9 cellular contexts compared by ENCODE assay signal in the genomic region with DNA sequence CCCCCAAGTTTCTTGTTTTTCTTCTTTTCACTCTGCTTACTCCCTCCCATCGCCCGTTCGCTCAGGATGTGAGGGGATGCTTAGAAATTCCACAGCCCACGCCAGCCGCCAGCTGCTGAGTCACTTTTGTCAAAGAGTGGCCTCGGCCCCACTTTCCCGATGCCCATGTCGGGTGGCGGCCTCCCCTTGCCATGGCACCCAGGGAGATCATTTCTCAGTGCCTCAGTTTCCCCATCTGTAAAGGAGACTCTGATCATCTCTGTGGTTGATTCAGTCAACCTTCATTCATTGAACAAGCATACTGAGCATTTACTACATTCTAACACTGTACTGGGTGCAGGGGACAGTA. TPM values are rescaled to one million over a fixed set of nuclear protein-coding genes. Genes with fewer than 3 reads are reported as not detected.
DNase-seq lines count a peak whose midpoint lies in the region; ATAC-seq, FAIRE-seq and TF ChIP-seq lines count a peak whose summit lies in the region.
"Had no signal": no experiment of that assay in that cellular context is flagged by ENCODE, and none has a peak within 500 bp of the region (broad histone marks: within the 10 kb centered on the region; RNA-seq: fewer than 3 reads in every experiment).

No MANE protein-coding gene starts in this region.

- peaks cover 44% of the 10 kb centered on the region for H3K79me2 ChIP-seq in smooth muscle cell (ENCODE audit: low read depth)

- H3F3A ChIP-seq in smooth muscle cell (ENCODE audit: low read depth): peaks cover 23% of the 10 kb centered on the region

- intact Hi-C loops in pancreas (cut with DNase I): no loop called here

- TF ChIP-seq CTCF in foreskin fibroblast (IDR thresholded peaks at IDR 0.05; ENCODE audit: low read depth, low read length) (no peak), smooth muscle cell (IDR thresholded peaks at IDR 0.05; ENCODE audit: borderline replicate concordance, insufficient read depth, poor library complexity, severe bottlenecking) (no peak), pancreas (IDR thresholded peaks at IDR 0.05) (no peak)

- no peaks in the 10 kb centered on the region for H3K27me3 ChIP-seq in smooth muscle cell (ENCODE audit: low read depth)
- H3K27me3 ChIP-seq in pancreas: no peaks in the 10 kb centered on the region

- no peak for FAIRE-seq in pancreas (lab: Jason Lieb, UNC)

- peaks cover 34% of the 10 kb centered on the region for H4K20me1 ChIP-seq in smooth muscle cell (ENCODE audit: low read depth)

- H3K4me1 ChIP-seq in smooth muscle cell (ENCODE audit: low read depth) (peaks cover 21% of the 10 kb centered on the region), pancreas (no peaks in the 10 kb centered on the region)

- H3K36me3 ChIP-seq in smooth muscle cell (ENCODE audit: low read depth) (no peaks in the 10 kb centered on the region), pancreas (no peaks in the 10 kb centered on the region)

- H3K9me3 ChIP-seq in smooth muscle cell (replicated peaks; ENCODE audit: low read depth) (no peaks in the 10 kb centered on the region), pancreas (no peaks in the 10 kb centered on the region)

- H3K4me2 ChIP-seq in smooth muscle cell: peak overlapping the region; percentile 94

- DNase-seq in foreskin fibroblast: no peak
- DNase-seq in smooth muscle cell (lab: John Stamatoyannopoulos, UW; ENCODE audit: unreplicated experiment): no peak
- no peak for DNase-seq in HK-2 (ENCODE audit: unreplicated experiment)
- no peak for DNase-seq in pancreas
- DNase-seq: NCI-H1694 treated with DMSO at 0.1 percent for 48 hours had no signal

- ATAC-seq in GM18502 (IDR thresholded peaks at IDR 0.05; ENCODE audit: poor library complexity, unreplicated experiment) (peak; percentile 17), SK-N-SH treated with all-trans-retinoic acid at 6 μM for 48 hours (no peak), GM21390 (IDR thresholded peaks at IDR 0.05; ENCODE audit: unreplicated experiment) (no peak), pancreas (no peak), HG02798 (IDR thresholded peaks at IDR 0.05; ENCODE audit: poor library complexity, unreplicated experiment) (no peak)

- peak overlapping the region; percentile 94 to 99 for H3K4me3 ChIP-seq in foreskin fibroblast (ENCODE audit: low read depth in 1 of 2, low read length in 2 of 2)
- H3K4me3 ChIP-seq in smooth muscle cell: peak overlapping the region; percentile 70
- H3K4me3 ChIP-seq in pancreas: peak overlapping the region in 1 of 4 donors; percentile 29

- WGBS in smooth muscle cell (ENCODE audit: low lambda C conversion rate): 12% methylated on average over 7 of the region's 9 CpGs
- 26 to 34% methylated on average over 9 of the region's 9 CpGs for WGBS in pancreas, 2 donors

- H3K27ac ChIP-seq in smooth muscle cell (ENCODE audit: low read depth): peak overlapping the region; percentile 100
- peak overlapping the region in 1 of 4 donors; percentile 22 for H3K27ac ChIP-seq in pancreas

- peak overlapping the region; percentile 28 for H3K9ac ChIP-seq in smooth muscle cell (ENCODE audit: low read depth)

- H2AFZ ChIP-seq in smooth muscle cell (ENCODE audit: low read depth): no peak overlapping the region

TF ChIP-seq in SK-N-SH treated with all-trans-retinoic acid at 6 μM for 48 hours, 23 proteins besides CTCF, POLR2A, EP300 and RAD21:
- TF ChIP-seq, protein P1, sequence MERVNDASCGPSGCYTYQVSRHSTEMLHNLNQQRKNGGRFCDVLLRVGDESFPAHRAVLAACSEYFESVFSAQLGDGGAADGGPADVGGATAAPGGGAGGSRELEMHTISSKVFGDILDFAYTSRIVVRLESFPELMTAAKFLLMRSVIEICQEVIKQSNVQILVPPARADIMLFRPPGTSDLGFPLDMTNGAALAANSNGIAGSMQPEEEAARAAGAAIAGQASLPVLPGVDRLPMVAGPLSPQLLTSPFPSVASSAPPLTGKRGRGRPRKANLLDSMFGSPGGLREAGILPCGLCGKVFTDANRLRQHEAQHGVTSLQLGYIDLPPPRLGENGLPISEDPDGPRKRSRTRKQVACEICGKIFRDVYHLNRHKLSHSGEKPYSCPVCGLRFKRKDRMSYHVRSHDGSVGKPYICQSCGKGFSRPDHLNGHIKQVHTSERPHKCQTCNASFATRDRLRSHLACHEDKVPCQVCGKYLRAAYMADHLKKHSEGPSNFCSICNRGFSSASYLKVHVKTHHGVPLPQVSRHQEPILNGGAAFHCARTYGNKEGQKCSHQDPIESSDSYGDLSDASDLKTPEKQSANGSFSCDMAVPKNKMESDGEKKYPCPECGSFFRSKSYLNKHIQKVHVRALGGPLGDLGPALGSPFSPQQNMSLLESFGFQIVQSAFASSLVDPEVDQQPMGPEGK (CRISPR knock-in tag; IDR thresholded peaks at IDR 0.05; ENCODE audit: borderline replicate concordance): no peak
- TF ChIP-seq, protein P2, sequence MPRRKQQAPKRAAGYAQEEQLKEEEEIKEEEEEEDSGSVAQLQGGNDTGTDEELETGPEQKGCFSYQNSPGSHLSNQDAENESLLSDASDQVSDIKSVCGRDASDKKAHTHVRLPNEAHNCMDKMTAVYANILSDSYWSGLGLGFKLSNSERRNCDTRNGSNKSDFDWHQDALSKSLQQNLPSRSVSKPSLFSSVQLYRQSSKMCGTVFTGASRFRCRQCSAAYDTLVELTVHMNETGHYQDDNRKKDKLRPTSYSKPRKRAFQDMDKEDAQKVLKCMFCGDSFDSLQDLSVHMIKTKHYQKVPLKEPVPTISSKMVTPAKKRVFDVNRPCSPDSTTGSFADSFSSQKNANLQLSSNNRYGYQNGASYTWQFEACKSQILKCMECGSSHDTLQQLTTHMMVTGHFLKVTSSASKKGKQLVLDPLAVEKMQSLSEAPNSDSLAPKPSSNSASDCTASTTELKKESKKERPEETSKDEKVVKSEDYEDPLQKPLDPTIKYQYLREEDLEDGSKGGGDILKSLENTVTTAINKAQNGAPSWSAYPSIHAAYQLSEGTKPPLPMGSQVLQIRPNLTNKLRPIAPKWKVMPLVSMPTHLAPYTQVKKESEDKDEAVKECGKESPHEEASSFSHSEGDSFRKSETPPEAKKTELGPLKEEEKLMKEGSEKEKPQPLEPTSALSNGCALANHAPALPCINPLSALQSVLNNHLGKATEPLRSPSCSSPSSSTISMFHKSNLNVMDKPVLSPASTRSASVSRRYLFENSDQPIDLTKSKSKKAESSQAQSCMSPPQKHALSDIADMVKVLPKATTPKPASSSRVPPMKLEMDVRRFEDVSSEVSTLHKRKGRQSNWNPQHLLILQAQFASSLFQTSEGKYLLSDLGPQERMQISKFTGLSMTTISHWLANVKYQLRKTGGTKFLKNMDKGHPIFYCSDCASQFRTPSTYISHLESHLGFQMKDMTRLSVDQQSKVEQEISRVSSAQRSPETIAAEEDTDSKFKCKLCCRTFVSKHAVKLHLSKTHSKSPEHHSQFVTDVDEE (CRISPR knock-in tag; IDR thresholded peaks at IDR 0.05): peak; percentile 18; the same call in 1 of the 2 replicates
- peak; percentile 14; the same call in 1 of the 2 replicates for TF ChIP-seq ISL1 (CRISPR knock-in tag; IDR thresholded peaks at IDR 0.05)
- TF ChIP-seq RARB (CRISPR knock-in tag; IDR thresholded peaks at IDR 0.05): no peak

RNA-seq across cellular contexts. Expression of a gene that starts 0.4 kb away (rescaled TPM):
- total RNA-seq in smooth muscle cell (362 and 370 TPM in 2 replicates), pancreas (10 to 100 TPM in 4 of 6 donors, 1 to 10 TPM in 2; 7.2 to 48.6 (median 15.6) TPM)
- polyA plus RNA-seq in smooth muscle cell (390 and 522 TPM in 2 replicates), pancreas (10 to 100 TPM; 11.5 to 17.0 TPM)

RNA-seq across cellular contexts. Expression of a gene that starts 10.6 kb away (rescaled TPM):
- total RNA-seq in smooth muscle cell (1.4 and 3.9 TPM in 2 replicates), pancreas (under 1 TPM in 2 of 6 donors, not detected in 4; 0.13 to 0.16 TPM)
- polyA plus RNA-seq in smooth muscle cell (5.0 and 8.5 TPM in 2 replicates), pancreas (under 1 TPM in 1 of 2 donors, not detected in 1; 0.19 TPM)

RNA-seq across cellular contexts. Expression of a gene that starts 33.9 kb away (rescaled TPM):
- total RNA-seq in smooth muscle cell: not detected in 2 replicates
- polyA plus RNA-seq in smooth muscle cell: 0.10 TPM in 1 of 2 replicates, not detected in the other
- not detected for total RNA-seq in pancreas
- polyA plus RNA-seq in pancreas: not detected
